20 cellular contexts compared by ENCODE assay signal in genomic region chr12:3320881-3321509, GRCh38.
"Had no signal": no experiment of that assay in that cellular context is flagged by ENCODE, and none has a peak within 500 bp of the region (broad histone marks: within the 10 kb centered on the region; RNA-seq: fewer than 3 reads in every experiment).

No MANE protein-coding gene starts in this region.

- H3K27me3 ChIP-seq: right lobe of liver, tibial nerve had no signal

- H3K4me3 ChIP-seq: esophagus muscularis mucosa, right lobe of liver, tibial nerve had no signal

- DNase-seq: activated CD4-positive, alpha-beta memory T cell treated with anti-CD3 and anti-CD28 coated beads, Interleukin-2, amount 10 ng/mL, durations not matched to agents 7 days and 5 days; activated CD4-positive, alpha-beta T cell treated with anti-CD3 and anti-CD28 coated beads, Interleukin-2, amount 10 ng/mL, durations not matched to agents 7 days and 5 days; activated CD4-positive, CD25-positive, alpha-beta regulatory T cell treated with anti-CD3 and anti-CD28 coated beads, Interleukin-2, amount 50 U/mL, for 72 hours; activated CD8-positive, alpha-beta memory T cell treated with anti-CD3 and anti-CD28 coated beads, Interleukin-2, amount 50 U/mL, for 48 hours; activated gamma-delta T cell treated with Interleukin-2 at 50 U/mL for 16 hours; activated naive CD4-positive, alpha-beta T cell treated with anti-CD3 and anti-CD28 coated beads, Interleukin-2, amount 50 U/mL, for 16 hours; activated T-cell treated with anti-CD3 and anti-CD28 coated beads, Interleukin-2, amount 50 U/mL, for 24 hours; amniotic stem cell; endodermal cell; foreskin melanocyte; midbrain; naive thymus-derived CD8-positive, alpha-beta T cell; stimulated activated CD4-positive, alpha-beta T cell treated with anti-CD3 and anti-CD28 coated beads, Interleukin-12 subunit alpha, Interleukin-12 subunit beta, amount 100 ng/mL, for 4 hours; stimulated activated CD4-positive, alpha-beta T cell treated with anti-CD3 and anti-CD28 coated beads, Interleukin-4, amount 100 ng/mL, for 1 hour; T-helper 2 cell had no signal

- H3K36me3 ChIP-seq: esophagus muscularis mucosa, right lobe of liver, tibial nerve had no signal

- H3K4me1 ChIP-seq: esophagus muscularis mucosa, right lobe of liver, tibial nerve had no signal

- H3K9me3 ChIP-seq: esophagus muscularis mucosa, right lobe of liver, tibial nerve had no signal

- H3K27ac ChIP-seq: esophagus muscularis mucosa, right lobe of liver, tibial nerve had no signal

- ATAC-seq: naive thymus-derived CD8-positive, alpha-beta T cell had no signal

- FAIRE-seq: astrocyte, islet of Langerhans had no signal
